8 cellular contexts compared by ENCODE assay signal in genomic region chr13:50909605-50910482, GRCh38. TPM values are rescaled to one million over a fixed set of nuclear protein-coding genes. Genes with fewer than 3 reads are reported as not detected.
DNase-seq lines count a peak whose midpoint lies in the region; ATAC-seq and TF ChIP-seq lines count a peak whose summit lies in the region.

RNASEH2B (plus strand) TSS chr13:50909791; CDS start chr13:50910077, 286 bp downstream.

- TF ChIP-seq POLR2A in right lobe of liver (IDR thresholded peaks at IDR 0.05), result peak; percentile 76

- H3K36me3 ChIP-seq in right lobe of liver, result no peaks in the 10 kb centered on the region

- peak; percentile 43 for ATAC-seq in GM18873 (IDR thresholded peaks at IDR 0.05; ENCODE audit: low FRiP score, unreplicated experiment)
- ATAC-seq in HG03108 (IDR thresholded peaks at IDR 0.05; ENCODE audit: unreplicated experiment), result peak; percentile 62
- peak; percentile 80 to 89 (median 85) for ATAC-seq in right lobe of liver

- intact Hi-C loops in dendritic cell treated with granulocyte-macrophage colony-stimulating factor and Interleukin-4, amounts not matched to agents 40 ng/mL and 50 ng/mL, for 4 days (cut with micrococcal nuclease), result loop anchor here (5.0 to 10.0 kb wide), 5 partner anchors 108 to 933 kb away; no protein-coding TSS in a partner anchor
- intact Hi-C loops in right lobe of liver (cut with DNase I), result no loop called here

- TF ChIP-seq CTCF in right lobe of liver (IDR thresholded peaks at IDR 0.05), result no peak

- peak within 1 kb of the TSS; percentile 85 to 93 (median 86) for H3K27ac ChIP-seq in right lobe of liver

- H3K4me1 ChIP-seq in right lobe of liver, result peaks cover 0 to 14% (median 4%) of the 10 kb centered on the region in 4 donors

- no peaks in the 10 kb centered on the region for H3K27me3 ChIP-seq in right lobe of liver

- WGBS in right lobe of liver (ENCODE audit: insufficient coverage, low coverage, low lambda C conversion rate, missing lambda C conversion rate), result 0% methylated on average over 10 of the region's 107 CpGs

- H3K36me3 Mint-ChIP-seq in dendritic cell treated with granulocyte-macrophage colony-stimulating factor and Interleukin-4, amounts not matched to agents 40 ng/mL and 50 ng/mL, for 4 days (ENCODE audit: low read depth), result no peaks in the 10 kb centered on the region

- H3K4me3 ChIP-seq in right lobe of liver, result peak within 1 kb of the TSS; percentile 70 to 96 (median 81)

- peak within 1 kb of the TSS; percentile 89 for H3K4me3 Mint-ChIP-seq in dendritic cell treated with granulocyte-macrophage colony-stimulating factor and Interleukin-4, amounts not matched to agents 40 ng/mL and 50 ng/mL, for 4 days

- no peaks in the 10 kb centered on the region for H3K27me3 Mint-ChIP-seq in dendritic cell treated with granulocyte-macrophage colony-stimulating factor and Interleukin-4, amounts not matched to agents 40 ng/mL and 50 ng/mL, for 4 days

- no peaks in the 10 kb centered on the region for H3K9me3 ChIP-seq in right lobe of liver

- H3K27ac Mint-ChIP-seq in dendritic cell treated with granulocyte-macrophage colony-stimulating factor and Interleukin-4, amounts not matched to agents 40 ng/mL and 50 ng/mL, for 4 days, result peak within 1 kb of the TSS; percentile 98

- H3K4me1 Mint-ChIP-seq in dendritic cell treated with granulocyte-macrophage colony-stimulating factor and Interleukin-4, amounts not matched to agents 40 ng/mL and 50 ng/mL, for 4 days (ENCODE audit: low read depth), result peaks cover 31% of the 10 kb centered on the region

- no peaks in the 10 kb centered on the region for H3K9me3 Mint-ChIP-seq in dendritic cell treated with granulocyte-macrophage colony-stimulating factor and Interleukin-4, amounts not matched to agents 40 ng/mL and 50 ng/mL, for 4 days

- DNase-seq in AG08396 (ENCODE audit: low spot score) (peak; percentile 71), NCI-H446 treated with DMSO at 0.1 percent for 48 hours (lab: John Stamatoyannopoulos, UW) (peak; percentile 47), right lobe of liver (peak; percentile 75 to 84 (median 83))
- peak; percentile 60 for DNase-seq in activated CD4-positive, alpha-beta T cell treated with anti-CD3 and anti-CD28 coated beads, Interleukin-2, amount 50 U/mL, for 1 hour
- peak; percentile 56 to 63 for DNase-seq in stimulated activated CD4-positive, alpha-beta T cell treated with anti-CD3 and anti-CD28 coated beads, Interleukin-4, amount 100 ng/mL, for 48 hours (ENCODE audit: low read depth in 2 of 2)

RNA-seq across cellular contexts. Expression of gene RNASEH2B, which starts in this region (rescaled TPM):
- 10 to 100 TPM in 4 of 6 experiments, 1 to 10 TPM in 2; 9.9 to 19.8 (median 11.7) TPM for total RNA-seq in right lobe of liver

Comparison
In these comparisons a context has a peak if more than half of its experiments do, and no peak if none do; other contexts are left out.
1. Peak in every context shown above with its lines: DNase-seq, ATAC-seq, H3K4me3 ChIP-seq and H3K27ac ChIP-seq.